ENCODE assay signal across 1 cellular context in the genomic region with DNA sequence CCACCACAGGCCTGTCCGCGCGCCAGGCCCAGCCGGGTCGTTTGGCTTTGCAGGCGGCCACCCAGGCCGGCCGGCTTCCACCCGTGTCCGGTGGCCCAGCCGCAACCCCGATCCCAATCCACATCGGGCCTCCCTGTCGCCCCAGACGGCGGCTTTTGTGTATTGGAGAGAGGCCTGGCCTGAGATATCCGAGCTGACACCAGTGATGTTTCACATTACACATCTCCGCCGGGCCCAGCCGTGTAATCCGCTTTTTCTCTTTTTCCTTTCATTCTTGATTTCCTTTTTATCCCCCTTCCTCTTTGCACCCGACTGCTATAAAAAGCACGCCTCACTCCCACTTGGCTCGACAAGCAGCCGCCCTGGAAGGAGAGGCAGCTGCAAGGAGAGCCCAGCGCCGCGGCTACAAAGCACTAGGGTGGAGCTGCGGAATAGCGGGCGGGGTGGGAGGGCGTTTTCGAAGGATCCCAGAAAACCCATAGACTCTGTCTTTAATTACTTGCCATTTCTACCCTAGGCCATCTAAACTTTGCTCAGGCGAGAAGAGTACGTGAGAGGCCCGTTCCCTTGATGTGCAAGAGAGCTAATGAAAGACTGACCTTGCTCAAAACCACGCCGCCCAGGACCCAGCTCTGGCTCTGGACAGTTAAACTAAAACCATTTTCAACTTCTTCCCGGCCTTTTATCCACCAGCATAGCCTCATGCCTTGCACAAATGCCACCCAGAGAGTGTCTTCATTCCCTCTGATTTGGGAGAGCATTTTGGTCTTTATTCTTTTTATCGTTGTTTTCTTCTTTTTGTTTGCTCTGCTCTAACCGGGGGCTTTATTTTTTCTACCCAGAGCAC.
TF ChIP-seq lines count a peak whose summit lies in the region.

No MANE protein-coding gene starts in this region.

TF ChIP-seq in SK-N-SH, 30 proteins besides CTCF, POLR2A, EP300 and RAD21 (continued from another document):
- TF ChIP-seq SMC3 (IDR thresholded peaks at IDR 0.05; ENCODE audit: low read depth, low read length) (no peak), YY1 (IDR thresholded peaks at IDR 0.05; ENCODE audit: low read depth) (no peak), RFX5 (IDR thresholded peaks at IDR 0.05; ENCODE audit: low read length) (no peak), MXI1 (IDR thresholded peaks at IDR 0.05; ENCODE audit: low read depth, low read length) (no peak)
